Comparison of ENCODE assay signal across 19 cellular contexts in genomic region chr1:3596663-3597598, GRCh38. TPM values are rescaled to one million over a fixed set of nuclear protein-coding genes. Genes with fewer than 3 reads are reported as not detected.
A peak's percentile ranks its signal among the peaks of the same experiment; 100 is the strongest.
DNase-seq lines count a peak whose midpoint lies in the region; ATAC-seq and TF ChIP-seq lines count a peak whose summit lies in the region.
"Had no signal": no experiment of that assay in that cellular context is flagged by ENCODE, and none has a peak within 500 bp of the region (broad histone marks: within the 10 kb centered on the region; RNA-seq: fewer than 3 reads in every experiment).

No MANE protein-coding gene starts in this region.

- H3K4me1 ChIP-seq in IMR-90 (ENCODE audit: control insufficient read depth, insufficient read depth, low read length): no peaks in the 10 kb centered on the region
- H3K4me1 ChIP-seq: Caco-2 had no signal

- in situ Hi-C loops in IMR-90 (cut with MboI; ENCODE audit: low sequenced_read_pairs) (no loop called here), GM13976 (cut with MboI; ENCODE audit: low sequenced_read_pairs, unreplicated experiment) (no loop called here)

- CTCF ChIA-PET in IMR-90 (lab: Yijun Ruan, JAX): no interaction called here

- no peak overlapping the region for H3K4me2 ChIP-seq in IMR-90 (ENCODE audit: low read depth, low read length)

- TF ChIP-seq CTCF in IMR-90 (conservative IDR thresholded peaks at IDR 0.05; ENCODE audit: low read depth, low read length) (no peak), GM13976 (IDR thresholded peaks at IDR 0.05; ENCODE audit: borderline replicate concordance, control extremely low read depth, extremely low read depth, insufficient read depth, missing control alignments) (no peak)

- no peak overlapping the region for H4K8ac ChIP-seq in IMR-90 (ENCODE audit: low read depth in 2 of 2, low read length in 2 of 2)

- no peak for TF ChIP-seq POLR2A in IMR-90 (IDR thresholded peaks at IDR 0.05; ENCODE audit: low read depth, low read length)

- H3K27ac Mint-ChIP-seq in activated T-cell treated with anti-CD3 and anti-CD28 coated beads, Interleukin-2, amount 50 U/mL, for 24 hours: peak overlapping the region; percentile 47
- H3K27ac Mint-ChIP-seq in central memory CD8-positive, alpha-beta T cell (ENCODE audit: low read depth): peak overlapping the region; percentile 81
- H3K27ac Mint-ChIP-seq in stimulated activated effector memory CD8-positive, alpha-beta T cell treated with anti-CD3 and anti-CD28 coated beads, Interleukin-12 subunit alpha, Interleukin-12 subunit beta, amount 100 ng/mL, for 72 hours: peak overlapping the region; percentile 73

- H3K27me3 Mint-ChIP-seq in activated T-cell treated with anti-CD3 and anti-CD28 coated beads, Interleukin-2, amount 50 U/mL, for 24 hours: no peaks in the 10 kb centered on the region
- no peaks in the 10 kb centered on the region for H3K27me3 Mint-ChIP-seq in central memory CD8-positive, alpha-beta T cell

- H2AK5ac ChIP-seq in IMR-90 (ENCODE audit: low read depth, low read length): no peak overlapping the region

- no peak overlapping the region for H3K18ac ChIP-seq in IMR-90 (ENCODE audit: low read depth, low read length)

- H3K79me1 ChIP-seq in IMR-90 (ENCODE audit: low read depth in 1 of 2, low read length in 2 of 2): no peaks in the 10 kb centered on the region

- H3K9me3 ChIP-seq in IMR-90 (ENCODE audit: control insufficient read depth, insufficient read depth, low read length): no peaks in the 10 kb centered on the region
- H3K9me3 ChIP-seq: Caco-2, Peyer's patch had no signal

- H3K9ac ChIP-seq in IMR-90 (ENCODE audit: low read depth, low read length): no peak overlapping the region

- no peak overlapping the region for H3K23ac ChIP-seq in IMR-90 (ENCODE audit: low read depth, low read length)

- H3K4me3 Mint-ChIP-seq in activated T-cell treated with anti-CD3 and anti-CD28 coated beads, Interleukin-2, amount 50 U/mL, for 24 hours: no peak overlapping the region
- H3K4me3 Mint-ChIP-seq in central memory CD8-positive, alpha-beta T cell: peak overlapping the region; percentile 68
- peak overlapping the region; percentile 57 for H3K4me3 Mint-ChIP-seq in stimulated activated effector memory CD8-positive, alpha-beta T cell treated with anti-CD3 and anti-CD28 coated beads, Interleukin-12 subunit alpha, Interleukin-12 subunit beta, amount 100 ng/mL, for 72 hours

- H2AK9ac ChIP-seq in IMR-90 (replicated peaks; ENCODE audit: low read depth, low read length, poor library complexity): no peak overlapping the region

- intact Hi-C loops in IMR-90 (cut with micrococcal nuclease): no loop called here

- no peaks in the 10 kb centered on the region for H3K9me3 Mint-ChIP-seq in activated T-cell treated with anti-CD3 and anti-CD28 coated beads, Interleukin-2, amount 50 U/mL, for 24 hours
- no peaks in the 10 kb centered on the region for H3K9me3 Mint-ChIP-seq in central memory CD8-positive, alpha-beta T cell
- no peaks in the 10 kb centered on the region for H3K9me3 Mint-ChIP-seq in stimulated activated effector memory CD8-positive, alpha-beta T cell treated with anti-CD3 and anti-CD28 coated beads, Interleukin-12 subunit alpha, Interleukin-12 subunit beta, amount 100 ng/mL, for 72 hours

- no peaks in the 10 kb centered on the region for H3K36me3 ChIP-seq in IMR-90 (ENCODE audit: control insufficient read depth, insufficient read depth, low read length)
- H3K36me3 ChIP-seq: Peyer's patch had no signal

- no peaks in the 10 kb centered on the region for H3K9me1 ChIP-seq in IMR-90 (ENCODE audit: insufficient read depth, low read length)

- H3K4me3 ChIP-seq in IMR-90 (ENCODE audit: insufficient read depth, low read depth, low read length): no peak overlapping the region

- H3K36me3 Mint-ChIP-seq in activated T-cell treated with anti-CD3 and anti-CD28 coated beads, Interleukin-2, amount 50 U/mL, for 24 hours (ENCODE audit: low read depth): no peaks in the 10 kb centered on the region
- H3K36me3 Mint-ChIP-seq in central memory CD8-positive, alpha-beta T cell (ENCODE audit: insufficient read depth): peaks cover 1% of the 10 kb centered on the region
- H3K36me3 Mint-ChIP-seq in stimulated activated effector memory CD8-positive, alpha-beta T cell treated with anti-CD3 and anti-CD28 coated beads, Interleukin-12 subunit alpha, Interleukin-12 subunit beta, amount 100 ng/mL, for 72 hours: no peaks in the 10 kb centered on the region

- DNase-seq in activated T-cell treated with anti-CD3 and anti-CD28 coated beads, Interleukin-2, amount 50 U/mL, for 24 hours: peak; percentile 40
- no peak for DNase-seq in activated T-cell treated with anti-CD3 and anti-CD28 coated beads, Interleukin-2, amount 50 U/mL, for 48 hours
- DNase-seq in IMR-90 (no peak), NCI-H526 (lab: John Stamatoyannopoulos, UW) (no peak), glomerular visceral epithelial cell (ENCODE audit: extremely low spot score) (no peak), GM13976 (ENCODE audit: low spot score) (no peak)
- no peak for DNase-seq in central memory CD8-positive, alpha-beta T cell (ENCODE audit: low spot score in 2 of 2)
- no peak for DNase-seq in stimulated activated effector memory CD8-positive, alpha-beta T cell treated with anti-CD3 and anti-CD28 coated beads, Interleukin-12 subunit alpha, Interleukin-12 subunit beta, amount 100 ng/mL, for 72 hours (ENCODE audit: low spot score in 2 of 2)
- DNase-seq: Caco-2; dorsolateral prefrontal cortex; HCEC 1CT; MM.1S; NCI-H2029 treated with DMSO at 0.1 percent for 48 hours; NCI-H774; stimulated activated CD4-positive, alpha-beta T cell treated with anti-CD3 and anti-CD28 coated beads, Interleukin-12 subunit alpha, Interleukin-12 subunit beta, amount 100 ng/mL, for 4 hours had no signal

- H3K4me1 Mint-ChIP-seq in activated T-cell treated with anti-CD3 and anti-CD28 coated beads, Interleukin-2, amount 50 U/mL, for 24 hours (ENCODE audit: low read depth): peaks cover 18% of the 10 kb centered on the region
- H3K4me1 Mint-ChIP-seq in central memory CD8-positive, alpha-beta T cell: peaks cover 17% of the 10 kb centered on the region
- peaks cover 16% of the 10 kb centered on the region for H3K4me1 Mint-ChIP-seq in stimulated activated effector memory CD8-positive, alpha-beta T cell treated with anti-CD3 and anti-CD28 coated beads, Interleukin-12 subunit alpha, Interleukin-12 subunit beta, amount 100 ng/mL, for 72 hours

- H2BK5ac ChIP-seq in IMR-90 (ENCODE audit: low read depth, low read length, poor library complexity, severe bottlenecking): no peak overlapping the region

- H2BK15ac ChIP-seq in IMR-90 (ENCODE audit: low read depth, low read length): no peak overlapping the region

- no peak overlapping the region for H3K4ac ChIP-seq in IMR-90 (ENCODE audit: low read depth, low read length)

- H4K20me1 ChIP-seq in IMR-90 (ENCODE audit: insufficient read depth, low read length): no peaks in the 10 kb centered on the region

- no peak overlapping the region for H2BK120ac ChIP-seq in IMR-90 (ENCODE audit: low read depth, low read length)

- H2BK20ac ChIP-seq in IMR-90 (ENCODE audit: low read depth, low read length): no peak overlapping the region

- peaks cover 11% of the 10 kb centered on the region for H3K27me3 ChIP-seq in IMR-90 (ENCODE audit: control insufficient read depth, insufficient read depth, low read length)
- H3K27me3 ChIP-seq: dorsolateral prefrontal cortex, Peyer's patch had no signal

- H4K91ac ChIP-seq in IMR-90 (ENCODE audit: insufficient read depth, low read depth, low read length): no peak overlapping the region

- dilution Hi-C loops in IMR-90 (cut with HindIII; ENCODE audit: low sequenced_read_pairs, unreplicated experiment): no loop called here

- WGBS in IMR-90 (ENCODE audit: extremely low coverage in 2 of 2, insufficient read length in 1 of 2), 2 experiments: 76% methylated on average over 11 of the region's 29 CpGs; no CpG with 5 or more reads in 1 of the 2 experiments

- BruUV-seq in IMR-90 (replicated peaks; lab: Mats Ljungman, UMichigan): no TSS peak

- H3K27ac ChIP-seq in IMR-90 (ENCODE audit: insufficient read depth, low read length): no peak overlapping the region

- H4K5ac ChIP-seq in IMR-90 (ENCODE audit: low read depth, low read length): no peak overlapping the region

- H3K14ac ChIP-seq in IMR-90 (replicated peaks; ENCODE audit: low read depth, low read length): no peak overlapping the region

- TF ChIP-seq RAD21 in IMR-90 (IDR thresholded peaks at IDR 0.05; ENCODE audit: low read length): no peak

- POLR2A ChIA-PET in IMR-90 (lab: Charles Lee; ENCODE audit: unreplicated experiment): no interaction called here

- ATAC-seq in IMR-90 (ENCODE audit: low read depth): no peak
- ATAC-seq in central memory CD8-positive, alpha-beta T cell (replicated peaks; ENCODE audit: extremely low read depth, poor library complexity, severe bottlenecking): peak; percentile 15
- ATAC-seq in stimulated activated effector memory CD8-positive, alpha-beta T cell treated with anti-CD3 and anti-CD28 coated beads, Interleukin-12 subunit alpha, Interleukin-12 subunit beta, amount 100 ng/mL, for 72 hours: no peak
- ATAC-seq: esophagus mucosa, SK-N-SH treated with all-trans-retinoic acid at 6 μM for 48 hours had no signal

- H3K56ac ChIP-seq in IMR-90 (ENCODE audit: extremely low read depth, insufficient read depth, low read length): no peak overlapping the region

- H2AFZ ChIP-seq in IMR-90 (replicated peaks; ENCODE audit: low read length, poor library complexity): peak overlapping the region; percentile 33

TF ChIP-seq in IMR-90, 13 proteins besides CTCF, POLR2A, EP300 and RAD21:
- no peak for TF ChIP-seq CHD1 (IDR thresholded peaks at IDR 0.05; ENCODE audit: low read depth, low read length)

RNA-seq across cellular contexts. Expression of gene MEGF6, which starts 14.4 kb away (rescaled TPM):
- 0.56 and 0.72 TPM in 2 replicates for total RNA-seq in IMR-90 (2012; rRNA removed)
- polyA plus RNA-seq in IMR-90 (2012; rRNA removed): 4.1 and 5.4 TPM in 2 replicates
- polyA plus RNA-seq in IMR-90 (2012; cell fraction: cytosol; rRNA removed): 3.4 and 5.5 TPM in 2 replicates
- 18.4 and 59.0 TPM in 2 replicates for polyA plus RNA-seq in IMR-90 (2012; cell fraction: nucleus; rRNA removed; ENCODE audit: low replicate concordance)

RNA-seq across cellular contexts. Expression of gene TPRG1L, which starts 27.9 kb away (rescaled TPM):
- total RNA-seq in IMR-90 (2012; rRNA removed): 25.3 and 25.6 TPM in 2 replicates
- polyA plus RNA-seq in IMR-90 (2012; rRNA removed): 38.1 and 39.5 TPM in 2 replicates
- polyA plus RNA-seq in IMR-90 (2012; cell fraction: cytosol; rRNA removed): 33.5 and 37.2 TPM in 2 replicates
- 11.6 and 15.3 TPM in 2 replicates for polyA plus RNA-seq in IMR-90 (2012; cell fraction: nucleus; rRNA removed; ENCODE audit: low replicate concordance)

RNA-seq across cellular contexts. Expression of gene WRAP73, which starts 53.0 kb away (rescaled TPM):
- 9.2 and 10.8 TPM in 2 replicates for total RNA-seq in IMR-90 (2012; rRNA removed)
- 23.6 and 24.4 TPM in 2 replicates for polyA plus RNA-seq in IMR-90 (2012; rRNA removed)
- polyA plus RNA-seq in IMR-90 (2012; cell fraction: cytosol; rRNA removed): 14.9 and 26.0 TPM in 2 replicates
- polyA plus RNA-seq in IMR-90 (2012; cell fraction: nucleus; rRNA removed; ENCODE audit: low replicate concordance): 70.7 and 108 TPM in 2 replicates

RNA-seq across cellular contexts. Expression of gene TP73, which starts 55.4 kb away (rescaled TPM):
- not detected in 2 replicates for total RNA-seq in IMR-90 (2012; rRNA removed)
- 0.10 TPM in 1 of 2 replicates, not detected in the other for polyA plus RNA-seq in IMR-90 (2012; rRNA removed)
- 0.03 TPM in 1 of 2 replicates, not detected in the other for polyA plus RNA-seq in IMR-90 (2012; cell fraction: cytosol; rRNA removed)
- 0.10 and 0.16 TPM in 2 replicates for polyA plus RNA-seq in IMR-90 (2012; cell fraction: nucleus; rRNA removed; ENCODE audit: low replicate concordance)
- total RNA-seq: HT1080 had no signal
